In genomic region chr15:42048821-42049200, GRCh38 we compare ENCODE assay signal across 18 cellular contexts. TPM values are rescaled to one million over a fixed set of nuclear protein-coding genes. Genes with fewer than 3 reads are reported as not detected.
"Had no signal": no experiment of that assay in that cellular context is flagged by ENCODE, and none has a peak within 500 bp of the region (broad histone marks: within the 10 kb centered on the region; RNA-seq: fewer than 3 reads in every experiment).

No MANE protein-coding gene starts in this region.

- H3K27ac Mint-ChIP-seq: activated naive CD4-positive, alpha-beta T cell treated with anti-CD3 and anti-CD28 coated beads, Interleukin-2, amount 50 U/mL, for 24 hours; activated T-cell treated with anti-CD3 and anti-CD28 coated beads, Interleukin-2, amount 50 U/mL, for 24 hours; naive thymus-derived CD8-positive, alpha-beta T cell; stimulated activated naive CD8-positive, alpha-beta T cell treated with anti-CD3 and anti-CD28 coated beads, Interleukin-15, amount 100 ng/mL, for 72 hours had no signal

- H3K27ac ChIP-seq: adrenal gland, spleen, testis, VCaP had no signal

- DNase-seq: activated CD4-positive, alpha-beta T cell treated with anti-CD3 and anti-CD28 coated beads, Interleukin-2, amount 50 U/mL, for 48 hours; activated T-cell treated with anti-CD3 and anti-CD28 coated beads, Interleukin-2, amount 50 U/mL, for 24 hours; caudate nucleus; foreskin melanocyte; left colon; mucosa of descending colon; posterior cingulate gyrus; right cardiac atrium; spleen; stimulated activated naive CD8-positive, alpha-beta T cell treated with anti-CD3 and anti-CD28 coated beads, Interleukin-15, amount 100 ng/mL, for 72 hours; testis; upper lobe of left lung had no signal

- H3K27me3 ChIP-seq: adrenal gland, spleen, testis, upper lobe of left lung had no signal

- H3K36me3 Mint-ChIP-seq: activated naive CD4-positive, alpha-beta T cell treated with anti-CD3 and anti-CD28 coated beads, Interleukin-2, amount 50 U/mL, for 24 hours; naive thymus-derived CD8-positive, alpha-beta T cell had no signal

- H3K4me1 ChIP-seq: adrenal gland, testis had no signal

- H3K4me3 ChIP-seq: adrenal gland, mucosa of descending colon, spleen, testis, upper lobe of left lung had no signal

- H3K4me1 Mint-ChIP-seq: activated naive CD4-positive, alpha-beta T cell treated with anti-CD3 and anti-CD28 coated beads, Interleukin-2, amount 50 U/mL, for 24 hours; naive thymus-derived CD8-positive, alpha-beta T cell had no signal

- H3K4me3 Mint-ChIP-seq: activated naive CD4-positive, alpha-beta T cell treated with anti-CD3 and anti-CD28 coated beads, Interleukin-2, amount 50 U/mL, for 24 hours; activated T-cell treated with anti-CD3 and anti-CD28 coated beads, Interleukin-2, amount 50 U/mL, for 24 hours; naive thymus-derived CD8-positive, alpha-beta T cell; stimulated activated naive CD8-positive, alpha-beta T cell treated with anti-CD3 and anti-CD28 coated beads, Interleukin-15, amount 100 ng/mL, for 72 hours had no signal

- H3K9me3 ChIP-seq: adrenal gland, mucosa of descending colon, spleen, testis, upper lobe of left lung had no signal

- H3K27me3 Mint-ChIP-seq: activated naive CD4-positive, alpha-beta T cell treated with anti-CD3 and anti-CD28 coated beads, Interleukin-2, amount 50 U/mL, for 24 hours; activated T-cell treated with anti-CD3 and anti-CD28 coated beads, Interleukin-2, amount 50 U/mL, for 24 hours had no signal

- H3K36me3 ChIP-seq: adrenal gland, spleen, upper lobe of left lung had no signal

- H3K9me3 Mint-ChIP-seq: activated naive CD4-positive, alpha-beta T cell treated with anti-CD3 and anti-CD28 coated beads, Interleukin-2, amount 50 U/mL, for 24 hours; activated T-cell treated with anti-CD3 and anti-CD28 coated beads, Interleukin-2, amount 50 U/mL, for 24 hours; naive thymus-derived CD8-positive, alpha-beta T cell; stimulated activated naive CD8-positive, alpha-beta T cell treated with anti-CD3 and anti-CD28 coated beads, Interleukin-15, amount 100 ng/mL, for 72 hours had no signal

RNA-seq across cellular contexts. Expression of gene PLA2G4E, which starts 28.0 kb away (rescaled TPM):
- total RNA-seq: left colon; lung microvascular endothelial cell; naive thymus-derived CD8-positive, alpha-beta T cell; spleen; T-helper 1 cell treated with Interleukin-12 subunit alpha and Interleukin-12 subunit beta and Interleukin-4 antibody, amounts not matched to agents 30 ng/mL and 1 ng/mL, for 36 hours had no signal
- polyA plus RNA-seq: naive thymus-derived CD8-positive, alpha-beta T cell; spleen had no signal

RNA-seq across cellular contexts. Expression of gene PLA2G4D, which starts 45.6 kb away (rescaled TPM):
- total RNA-seq: lung microvascular endothelial cell; naive thymus-derived CD8-positive, alpha-beta T cell; right cardiac atrium; spleen; T-helper 1 cell treated with Interleukin-12 subunit alpha and Interleukin-12 subunit beta and Interleukin-4 antibody, amounts not matched to agents 30 ng/mL and 1 ng/mL, for 36 hours; upper lobe of left lung had no signal
- polyA plus RNA-seq: naive thymus-derived CD8-positive, alpha-beta T cell; right cardiac atrium; spleen had no signal
